Comparison of ENCODE assay signal across 1 cellular context in genomic region chr22:41682033-41682807, GRCh38.
TF ChIP-seq lines count a peak whose summit lies in the region.

No MANE protein-coding gene starts in this region.

TF ChIP-seq in Ishikawa, 13 proteins besides CTCF, POLR2A, EP300 and RAD21 (continued from another document):
- TF ChIP-seq TAF1 (IDR thresholded peaks at IDR 0.05; ENCODE audit: low read depth) = peak; percentile 44; the same call in 1 of the 2 replicates
- TF ChIP-seq, protein P1, sequence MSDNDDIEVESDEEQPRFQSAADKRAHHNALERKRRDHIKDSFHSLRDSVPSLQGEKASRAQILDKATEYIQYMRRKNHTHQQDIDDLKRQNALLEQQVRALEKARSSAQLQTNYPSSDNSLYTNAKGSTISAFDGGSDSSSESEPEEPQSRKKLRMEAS (IDR thresholded peaks at IDR 0.05) = peak; percentile 67
